Comparison of ENCODE assay signal across 8 cellular contexts in the genomic region with DNA sequence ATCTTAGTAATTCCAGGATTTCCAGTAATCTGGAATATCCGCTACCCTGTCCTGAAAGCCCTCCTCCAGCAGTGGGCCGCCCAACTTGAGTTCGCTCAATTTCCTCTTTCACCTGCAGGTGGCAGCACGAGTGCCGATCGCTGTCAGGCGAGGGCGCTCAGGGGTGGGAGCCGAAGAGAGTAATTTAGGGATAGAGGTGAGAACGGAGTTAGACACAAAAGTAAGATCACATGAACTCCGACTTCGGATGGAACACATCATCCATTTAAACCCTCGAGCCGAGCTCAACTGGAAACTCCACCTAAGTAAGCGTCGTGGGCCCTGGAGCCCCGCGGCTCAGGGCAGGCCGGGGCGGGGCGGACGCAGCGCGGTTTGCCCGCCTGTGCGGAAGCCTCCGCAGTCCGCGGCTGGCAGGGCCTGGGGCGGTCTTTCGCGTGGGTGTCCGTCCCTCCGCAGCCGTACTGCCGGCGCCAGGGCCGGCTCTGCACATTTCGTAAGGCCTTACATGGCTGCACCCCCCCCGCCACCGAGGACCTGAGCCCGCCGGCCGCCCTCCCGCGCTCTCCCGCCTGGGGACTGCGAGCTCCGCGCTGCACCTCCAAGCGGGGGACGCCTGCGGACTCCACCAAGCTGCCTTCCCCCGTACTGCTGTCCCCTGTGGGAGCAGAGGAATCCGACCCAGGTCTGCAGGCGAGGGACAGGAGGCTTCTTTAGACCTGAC.
A peak's percentile ranks its signal among the peaks of the same experiment; 100 is the strongest.
DNase-seq lines count a peak whose midpoint lies in the region; ATAC-seq, FAIRE-seq and TF ChIP-seq lines count a peak whose summit lies in the region.

No MANE protein-coding gene starts in this region.

- TF ChIP-seq POLR2A in H54 (IDR thresholded peaks at IDR 0.05; ENCODE audit: low read depth, low read length) (no peak; the same call in 1 of the 2 replicates), gastroesophageal sphincter (IDR thresholded peaks at IDR 0.05) (no peak)

- H3K4me3 ChIP-seq in LNCaP clone FGC (ENCODE audit: low read depth, low read length) (no peak overlapping the region), gastroesophageal sphincter (peak overlapping the region; percentile 46 to 61)

- DNase-seq in ELF-1 (ENCODE audit: low read depth, low spot score) (peak; percentile 90), H54 (ENCODE audit: insufficient read length, low spot score) (peak; percentile 83), LNCaP clone FGC (ENCODE audit: low read depth) (no peak), SHP77 treated with DMSO at 0.1 percent for 48 hours (lab: John Stamatoyannopoulos, UW) (peak; percentile 53), non-pigmented ciliary epithelial cell (ENCODE audit: low read depth) (peak; percentile 17), substantia nigra (lab: John Stamatoyannopoulos, UW) (peak in 47 of 49 donors; percentile 4 to 77 (median 50))
- DNase-seq in activated gamma-delta T cell treated with anti-CD3 and anti-CD28 coated beads, Interleukin-2, amount 50 U/mL, for 16 hours (ENCODE audit: low read depth) = peak; percentile 72

- ATAC-seq in gastroesophageal sphincter = peak; percentile 93

- TF ChIP-seq EP300 in gastroesophageal sphincter (IDR thresholded peaks at IDR 0.05) = no peak

- no peaks in the 10 kb centered on the region for H3K9me3 ChIP-seq in gastroesophageal sphincter

- H3K36me3 ChIP-seq in gastroesophageal sphincter = no peaks in the 10 kb centered on the region

- 3 to 8% methylated on average over 9 to 11 of the region's 56 CpGs for WGBS in gastroesophageal sphincter (ENCODE audit: low coverage in 1 of 2), 2 donors

- H3K27me3 ChIP-seq in gastroesophageal sphincter = peaks cover 16% of the 10 kb centered on the region

- peak; percentile 92 for FAIRE-seq in H54 (lab: Jason Lieb, UNC)

- H3K4me1 ChIP-seq in gastroesophageal sphincter = peaks cover 0 to 14% (median 3%) of the 10 kb centered on the region in 3 donors

- peak; percentile 67 for TF ChIP-seq CTCF in LNCaP clone FGC (IDR thresholded peaks at IDR 0.05; ENCODE audit: control insufficient read depth, extremely low read depth, insufficient read depth)
- peak; percentile 84 to 89 (median 87) for TF ChIP-seq CTCF in gastroesophageal sphincter (IDR thresholded peaks at IDR 0.05)

- H3K27ac ChIP-seq in gastroesophageal sphincter = peak overlapping the region in 3 of 4 donors; percentile 73 to 81 (median 78)
- no peak overlapping the region for H3K27ac ChIP-seq in substantia nigra (ENCODE audit: low read depth, low read length, poor library complexity, severe bottlenecking)
